Comparison of ENCODE assay signal across 1 cellular context in the genomic region with DNA sequence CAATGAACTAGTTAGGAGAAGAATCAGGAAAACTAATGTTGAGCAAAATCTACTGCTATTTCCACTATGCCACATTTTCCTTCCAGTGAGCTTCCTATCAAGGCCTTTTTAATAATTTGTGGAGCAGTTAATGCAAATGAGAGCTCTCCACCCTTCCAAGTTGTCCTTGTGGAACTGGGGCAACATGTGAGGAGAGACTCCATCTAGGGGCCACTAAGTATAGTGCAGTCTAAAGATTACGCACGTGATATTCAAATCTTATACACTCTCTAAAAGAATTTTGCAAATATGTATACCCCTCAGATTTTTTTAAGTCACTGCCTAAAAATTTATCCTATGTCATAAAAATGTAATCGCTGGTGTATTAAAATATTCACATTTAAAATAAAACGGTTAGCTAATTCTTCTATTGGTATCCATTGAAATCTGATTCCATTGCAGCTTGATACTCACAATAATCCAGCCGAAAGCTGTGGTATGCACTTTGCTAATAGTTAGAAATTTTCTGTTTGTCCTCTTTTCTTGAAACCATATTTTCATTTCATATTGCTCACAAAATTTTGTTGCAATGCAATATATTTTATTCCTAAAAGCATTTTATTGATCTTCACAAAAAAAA.
TF ChIP-seq lines count a peak whose summit lies in the region.

No MANE protein-coding gene starts in this region.

TF ChIP-seq in SK-N-SH treated with all-trans-retinoic acid at 6 μM for 48 hours, 23 proteins besides CTCF, POLR2A, EP300 and RAD21 (continued from another document):
- TF ChIP-seq, protein P1, sequence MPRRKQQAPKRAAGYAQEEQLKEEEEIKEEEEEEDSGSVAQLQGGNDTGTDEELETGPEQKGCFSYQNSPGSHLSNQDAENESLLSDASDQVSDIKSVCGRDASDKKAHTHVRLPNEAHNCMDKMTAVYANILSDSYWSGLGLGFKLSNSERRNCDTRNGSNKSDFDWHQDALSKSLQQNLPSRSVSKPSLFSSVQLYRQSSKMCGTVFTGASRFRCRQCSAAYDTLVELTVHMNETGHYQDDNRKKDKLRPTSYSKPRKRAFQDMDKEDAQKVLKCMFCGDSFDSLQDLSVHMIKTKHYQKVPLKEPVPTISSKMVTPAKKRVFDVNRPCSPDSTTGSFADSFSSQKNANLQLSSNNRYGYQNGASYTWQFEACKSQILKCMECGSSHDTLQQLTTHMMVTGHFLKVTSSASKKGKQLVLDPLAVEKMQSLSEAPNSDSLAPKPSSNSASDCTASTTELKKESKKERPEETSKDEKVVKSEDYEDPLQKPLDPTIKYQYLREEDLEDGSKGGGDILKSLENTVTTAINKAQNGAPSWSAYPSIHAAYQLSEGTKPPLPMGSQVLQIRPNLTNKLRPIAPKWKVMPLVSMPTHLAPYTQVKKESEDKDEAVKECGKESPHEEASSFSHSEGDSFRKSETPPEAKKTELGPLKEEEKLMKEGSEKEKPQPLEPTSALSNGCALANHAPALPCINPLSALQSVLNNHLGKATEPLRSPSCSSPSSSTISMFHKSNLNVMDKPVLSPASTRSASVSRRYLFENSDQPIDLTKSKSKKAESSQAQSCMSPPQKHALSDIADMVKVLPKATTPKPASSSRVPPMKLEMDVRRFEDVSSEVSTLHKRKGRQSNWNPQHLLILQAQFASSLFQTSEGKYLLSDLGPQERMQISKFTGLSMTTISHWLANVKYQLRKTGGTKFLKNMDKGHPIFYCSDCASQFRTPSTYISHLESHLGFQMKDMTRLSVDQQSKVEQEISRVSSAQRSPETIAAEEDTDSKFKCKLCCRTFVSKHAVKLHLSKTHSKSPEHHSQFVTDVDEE (CRISPR knock-in tag; IDR thresholded peaks at IDR 0.05): no peak
- no peak for TF ChIP-seq OSR1 (CRISPR knock-in tag; IDR thresholded peaks at IDR 0.05)
- no peak for TF ChIP-seq ZC3H10 (CRISPR knock-in tag; IDR thresholded peaks at IDR 0.05)
